ENCODE assay signal across 21 cellular contexts in genomic region chr9:95081998-95082397, GRCh38.
A peak's percentile ranks its signal among the peaks of the same experiment; 100 is the strongest.
DNase-seq lines count a peak whose midpoint lies in the region; ATAC-seq, FAIRE-seq and TF ChIP-seq lines count a peak whose summit lies in the region.
"Had no signal": no experiment of that assay in that cellular context is flagged by ENCODE, and none has a peak within 500 bp of the region (broad histone marks: within the 10 kb centered on the region; RNA-seq: fewer than 3 reads in every experiment).

No MANE protein-coding gene starts in this region.

- H3K4me1 ChIP-seq in A549 = peaks cover 93% of the 10 kb centered on the region
- peaks cover 90% of the 10 kb centered on the region for H3K4me1 ChIP-seq in muscle layer of colon (ENCODE audit: insufficient read depth, low read length)
- peaks cover 57 to 100% (median 76%) of the 10 kb centered on the region in 4 donors for H3K4me1 ChIP-seq in stomach

- H3K27me3 Mint-ChIP-seq in activated CD4-positive, alpha-beta T cell treated with anti-CD3 and anti-CD28 coated beads for 36 hours = no peaks in the 10 kb centered on the region
- H3K27me3 Mint-ChIP-seq: activated CD4-positive, alpha-beta T cell treated with anti-CD3 and anti-CD28 coated beads, Interleukin-2, amount 10 ng/mL, durations not matched to agents 24 days and 14 days; CD4-positive, alpha-beta memory T cell; IgD-negative memory B cell had no signal

- TF ChIP-seq CTCF in A549 (IDR thresholded peaks at IDR 0.05) (no peak), bronchial epithelial cell (IDR thresholded peaks at IDR 0.05; ENCODE audit: insufficient read depth, low read length, severe bottlenecking) (no peak), stomach (IDR thresholded peaks at IDR 0.05) (no peak)

- no peak overlapping the region for H3K9ac ChIP-seq in muscle layer of colon (ENCODE audit: low read length)

- TF ChIP-seq POLR2A in A549 (IDR thresholded peaks at IDR 0.05; ENCODE audit: low read length) (no peak), stomach (IDR thresholded peaks at IDR 0.05) (no peak)

- DNase-seq in A549 (ENCODE audit: low read depth in 1 of 2, low spot score in 1 of 2) (no peak), bronchial epithelial cell (ENCODE audit: low read depth) (no peak), stomach (peak; percentile 11), HEK293T (ENCODE audit: extremely low spot score) (no peak), ureter (ENCODE audit: low spot score) (no peak), NCI-H128 (lab: John Stamatoyannopoulos, UW; ENCODE audit: unreplicated experiment) (no peak)
- DNase-seq in activated CD4-positive, alpha-beta T cell treated with anti-CD3 and anti-CD28 coated beads for 36 hours = no peak
- DNase-seq: activated CD4-positive, alpha-beta T cell treated with anti-CD3 and anti-CD28 coated beads, Interleukin-2, amount 10 ng/mL, durations not matched to agents 24 days and 14 days; activated CD8-positive, alpha-beta memory T cell treated with anti-CD3 and anti-CD28 coated beads, Interleukin-2, amount 50 U/mL, for 4 hours; activated gamma-delta T cell; amniotic stem cell; CD4-positive, alpha-beta memory T cell; DMS79; foreskin fibroblast; kidney glomerular epithelial cell; NCI-H1930; NCI-H446 treated with DMSO at 0.1 percent for 48 hours had no signal

- H3K36me3 Mint-ChIP-seq in activated CD4-positive, alpha-beta T cell treated with anti-CD3 and anti-CD28 coated beads for 36 hours (ENCODE audit: low read depth) = no peaks in the 10 kb centered on the region
- H3K36me3 Mint-ChIP-seq: IgD-negative memory B cell had no signal

- no peak for ATAC-seq in A549
- ATAC-seq in activated CD4-positive, alpha-beta T cell treated with anti-CD3 and anti-CD28 coated beads for 36 hours = no peak

- FAIRE-seq in A549 (lab: Jason Lieb, UNC) (no peak), bronchial epithelial cell (lab: Jason Lieb, UNC) (peak; percentile 89)

- TF ChIP-seq EP300 in A549 (IDR thresholded peaks at IDR 0.05) (no peak), stomach (IDR thresholded peaks at IDR 0.05) (no peak)

- H3K27ac ChIP-seq in A549 (peak overlapping the region in 1 of 2 experiments; percentile 2; a peak in 1 of 6 replicates), muscle layer of colon (ENCODE audit: low read depth, low read length) (peak overlapping the region; percentile 84), stomach (peak overlapping the region; percentile 5 to 91 (median 79))
- H3K27ac ChIP-seq: right lobe of liver had no signal

- no peak overlapping the region for H3K4me2 ChIP-seq in A549

- CTCF ChIA-PET in A549 (lab: Yijun Ruan, JAX) (interaction anchor here (1.2 to 1.4 kb wide), 3 partner anchors 46 to 414 kb away, joined by 3 to 4 read pairs (median 4); no protein-coding TSS in a partner anchor), HEK293T (lab: Yijun Ruan, JAX) (no interaction called here)
- CTCF ChIA-PET in activated CD4-positive, alpha-beta T cell treated with anti-CD3 and anti-CD28 coated beads for 36 hours (lab: Charles Lee) = no interaction called here

- no peak overlapping the region for H3K27ac Mint-ChIP-seq in activated CD4-positive, alpha-beta T cell treated with anti-CD3 and anti-CD28 coated beads for 36 hours
- H3K27ac Mint-ChIP-seq: activated CD4-positive, alpha-beta T cell treated with anti-CD3 and anti-CD28 coated beads, Interleukin-2, amount 10 ng/mL, durations not matched to agents 24 days and 14 days; CD4-positive, alpha-beta memory T cell had no signal

- no peaks in the 10 kb centered on the region for H3K9me3 ChIP-seq in A549
- no peaks in the 10 kb centered on the region for H3K9me3 ChIP-seq in muscle layer of colon (ENCODE audit: low read length)
- H3K9me3 ChIP-seq in stomach = no peaks in the 10 kb centered on the region
- H3K9me3 ChIP-seq: right lobe of liver had no signal

- H3K4me3 Mint-ChIP-seq in activated CD4-positive, alpha-beta T cell treated with anti-CD3 and anti-CD28 coated beads for 36 hours = no peak overlapping the region
- H3K4me3 Mint-ChIP-seq: activated CD4-positive, alpha-beta T cell treated with anti-CD3 and anti-CD28 coated beads, Interleukin-2, amount 10 ng/mL, durations not matched to agents 24 days and 14 days; CD4-positive, alpha-beta memory T cell; IgD-negative memory B cell; mesothelial cell of epicardium had no signal

- H3K4me1 Mint-ChIP-seq in activated CD4-positive, alpha-beta T cell treated with anti-CD3 and anti-CD28 coated beads for 36 hours = no peaks in the 10 kb centered on the region
- H3K4me1 Mint-ChIP-seq: activated CD4-positive, alpha-beta T cell treated with anti-CD3 and anti-CD28 coated beads, Interleukin-2, amount 10 ng/mL, durations not matched to agents 24 days and 14 days; CD4-positive, alpha-beta memory T cell; IgD-negative memory B cell had no signal

- TF ChIP-seq RAD21 in A549 (conservative IDR thresholded peaks at IDR 0.05 in 1 of 2, IDR thresholded peaks at IDR 0.05 in 1 of 2) = no peak

- no peaks in the 10 kb centered on the region for H3K9me3 Mint-ChIP-seq in activated CD4-positive, alpha-beta T cell treated with anti-CD3 and anti-CD28 coated beads for 36 hours (ENCODE audit: low read depth)
- H3K9me3 Mint-ChIP-seq: activated CD4-positive, alpha-beta T cell treated with anti-CD3 and anti-CD28 coated beads, Interleukin-2, amount 10 ng/mL, durations not matched to agents 24 days and 14 days; CD4-positive, alpha-beta memory T cell; IgD-negative memory B cell; mesothelial cell of epicardium had no signal

- intact Hi-C loops in stomach (cut with DNase I; ENCODE audit: low total_unique reads) = no loop called here
- intact Hi-C loops in activated CD4-positive, alpha-beta T cell treated with anti-CD3 and anti-CD28 coated beads for 36 hours (cut with DNase I, micrococcal nuclease) = no loop called here

- H3K4me3 ChIP-seq in A549 (no peak overlapping the region), bronchial epithelial cell (ENCODE audit: low read depth, low read length) (no peak overlapping the region), muscle layer of colon (ENCODE audit: low read depth in 1 of 2, low read length in 2 of 2) (no peak overlapping the region), stomach (no peak overlapping the region)
- H3K4me3 ChIP-seq: right lobe of liver had no signal

- POLR2A ChIA-PET in A549 (lab: Yijun Ruan, JAX) = interaction anchor here (0.6 kb wide), 1 partner anchor 35 kb away, joined by 3 read pairs; no protein-coding TSS in a partner anchor
- POLR2A ChIA-PET in HEK293T (lab: Yijun Ruan, JAX) = no interaction called here
- POLR2A ChIA-PET in activated CD4-positive, alpha-beta T cell treated with anti-CD3 and anti-CD28 coated beads for 36 hours (lab: Charles Lee) = no interaction called here

- H3K36me3 ChIP-seq in bronchial epithelial cell (ENCODE audit: control insufficient read depth, insufficient read depth, low read length) (peaks cover 61% of the 10 kb centered on the region), muscle layer of colon (ENCODE audit: insufficient read depth, low read length) (peaks cover 49% of the 10 kb centered on the region), stomach (peaks cover 45 to 69% (median 62%) of the 10 kb centered on the region in 4 donors)

- H3K27me3 ChIP-seq in bronchial epithelial cell (ENCODE audit: control insufficient read depth, insufficient read depth, low read length) = no peaks in the 10 kb centered on the region
- H3K27me3 ChIP-seq in muscle layer of colon (ENCODE audit: control insufficient read depth in 1 of 2, insufficient read depth in 2 of 2, low read length in 2 of 2) = no peaks in the 10 kb centered on the region
- H3K27me3 ChIP-seq in stomach = no peaks in the 10 kb centered on the region
- H3K27me3 ChIP-seq: right lobe of liver had no signal

- 92% methylated on average over 19 of the region's 19 CpGs for WGBS in A549 (ENCODE audit: missing lambda C conversion rate)
- WGBS in stomach, 5 donors = 76 to 91% (median 83%) methylated on average over 17 to 19 of the region's 19 CpGs

TF ChIP-seq in A549, 52 proteins besides CTCF, POLR2A, EP300 and RAD21:
- TF ChIP-seq POLR2AphosphoS2 (conservative IDR thresholded peaks at IDR 0.05; ENCODE audit: low read length) (peak; percentile 64; the same call in 1 of the 2 replicates), MYC (IDR thresholded peaks at IDR 0.05; ENCODE audit: borderline replicate concordance, low read length) (no peak), MAZ (IDR thresholded peaks at IDR 0.05; ENCODE audit: borderline replicate concordance, low read depth, low read length) (no peak), ZNF302 (CRISPR knock-in tag; IDR thresholded peaks at IDR 0.05) (no peak), CHD2 (IDR thresholded peaks at IDR 0.05; ENCODE audit: low read length, partially characterized antibody) (no peak), HDAC2 (IDR thresholded peaks at IDR 0.05) (no peak), NPAS2 (CRISPR knock-in tag; IDR thresholded peaks at IDR 0.05; ENCODE audit: borderline replicate concordance) (no peak), SMC3 (IDR thresholded peaks at IDR 0.05) (no peak)
TF ChIP-seq in A549: peak in this region for 1.

TF ChIP-seq in HEK293T, 16 proteins besides CTCF, POLR2A, EP300 and RAD21:
- TF ChIP-seq FOXK2 (IDR thresholded peaks at IDR 0.05) (no peak), ELF4 (IDR thresholded peaks at IDR 0.05) (no peak), SUZ12 (IDR thresholded peaks at IDR 0.05) (no peak), ZNF384 (IDR thresholded peaks at IDR 0.05) (no peak)
